Comparison of ENCODE assay signal across 18 cellular contexts in the genomic region with DNA sequence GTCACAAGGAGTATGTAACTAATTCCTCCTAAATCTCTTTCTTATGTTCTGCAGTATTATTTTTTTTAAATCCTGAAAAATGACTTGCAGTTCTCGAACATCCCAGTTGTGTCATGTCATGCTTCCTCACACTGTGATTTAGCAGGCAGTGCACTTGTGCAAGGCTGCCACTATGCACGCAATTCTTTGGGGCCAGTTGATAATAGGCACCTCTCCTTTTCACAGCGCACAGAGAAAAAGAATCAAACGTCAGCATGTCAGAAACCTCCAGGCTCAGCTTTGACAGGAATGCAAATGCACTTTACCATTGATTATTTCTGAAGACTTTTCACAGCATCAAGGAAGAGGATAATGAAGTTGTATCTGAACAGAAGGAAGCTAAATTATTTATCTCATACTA.
DNase-seq lines count a peak whose midpoint lies in the region; ATAC-seq, FAIRE-seq and TF ChIP-seq lines count a peak whose summit lies in the region.
"Had no signal": no experiment of that assay in that cellular context is flagged by ENCODE, and none has a peak within 500 bp of the region (broad histone marks: within the 10 kb centered on the region; RNA-seq: fewer than 3 reads in every experiment).

No MANE protein-coding gene starts in this region.

- H3K9me3 Mint-ChIP-seq in astrocyte (ENCODE audit: unreplicated experiment) (no peaks in the 10 kb centered on the region), neural progenitor cell (no peaks in the 10 kb centered on the region)
- H3K9me3 Mint-ChIP-seq in effector memory CD8-positive, alpha-beta T cell, result peaks cover 0 to 3% of the 10 kb centered on the region in 2 donors
- H3K9me3 Mint-ChIP-seq: CD14-positive monocyte; CD8-positive, alpha-beta T cell had no signal

- H3K4me1 ChIP-seq in astrocyte (ENCODE audit: insufficient read depth, low read length) (no peaks in the 10 kb centered on the region), neural progenitor cell (no peaks in the 10 kb centered on the region)
- H3K4me1 ChIP-seq: A549 had no signal

- FAIRE-seq in astrocyte (lab: Jason Lieb, UNC), result peak; percentile 5
- FAIRE-seq: A549, D721Med, G401.6, GM12891 had no signal

- H2AFZ ChIP-seq in astrocyte (ENCODE audit: low read depth, low read length), result no peak overlapping the region
- no peak overlapping the region for H2AFZ ChIP-seq in neural progenitor cell (replicated peaks)

- H3K4me3 ChIP-seq in astrocyte (ENCODE audit: insufficient read depth, low read depth, low read length) (no peak overlapping the region), neural progenitor cell (no peak overlapping the region)
- H3K4me3 ChIP-seq: A549 had no signal

- no peak for ATAC-seq in GM21528 (IDR thresholded peaks at IDR 0.05; ENCODE audit: low FRiP score, unreplicated experiment)
- ATAC-seq in effector memory CD8-positive, alpha-beta T cell (replicated peaks), result no peak
- ATAC-seq: A549; CD8-positive, alpha-beta T cell had no signal

- H3K9me3 ChIP-seq in astrocyte (ENCODE audit: insufficient read depth, low read depth, low read length) (no peaks in the 10 kb centered on the region), neural progenitor cell (ENCODE audit: low read depth) (no peaks in the 10 kb centered on the region)
- H3K9me3 ChIP-seq: A549 had no signal

- H4K20me1 ChIP-seq in astrocyte (ENCODE audit: insufficient read depth, low read length), result no peaks in the 10 kb centered on the region
- no peaks in the 10 kb centered on the region for H4K20me1 ChIP-seq in neural progenitor cell (ENCODE audit: low read depth)

- no peaks in the 10 kb centered on the region for H3K4me1 Mint-ChIP-seq in astrocyte (ENCODE audit: low read depth, unreplicated experiment)
- H3K4me1 Mint-ChIP-seq in neural progenitor cell, result peaks cover 27% of the 10 kb centered on the region
- no peaks in the 10 kb centered on the region for H3K4me1 Mint-ChIP-seq in effector memory CD8-positive, alpha-beta T cell (ENCODE audit: low read depth in 2 of 2)
- H3K4me1 Mint-ChIP-seq: CD14-positive monocyte had no signal

- H3K27me3 ChIP-seq in astrocyte (ENCODE audit: insufficient read depth, low read length), result no peaks in the 10 kb centered on the region
- no peaks in the 10 kb centered on the region for H3K27me3 ChIP-seq in neural progenitor cell

- H3K27me3 Mint-ChIP-seq in astrocyte (ENCODE audit: low read depth, unreplicated experiment), result no peaks in the 10 kb centered on the region
- no peaks in the 10 kb centered on the region for H3K27me3 Mint-ChIP-seq in neural progenitor cell (ENCODE audit: insufficient read depth, low read depth)
- H3K27me3 Mint-ChIP-seq in effector memory CD8-positive, alpha-beta T cell, result no peaks in the 10 kb centered on the region

- H3K36me3 Mint-ChIP-seq in astrocyte (ENCODE audit: low read depth, unreplicated experiment) (no peaks in the 10 kb centered on the region), neural progenitor cell (no peaks in the 10 kb centered on the region)
- H3K36me3 Mint-ChIP-seq in effector memory CD8-positive, alpha-beta T cell (ENCODE audit: insufficient read depth), result no peaks in the 10 kb centered on the region
- H3K36me3 Mint-ChIP-seq: CD14-positive monocyte; CD8-positive, alpha-beta T cell had no signal

- H3K27ac Mint-ChIP-seq in astrocyte (ENCODE audit: unreplicated experiment) (no peak overlapping the region), neural progenitor cell (no peak overlapping the region)
- H3K27ac Mint-ChIP-seq in effector memory CD8-positive, alpha-beta T cell, result no peak overlapping the region
- H3K27ac Mint-ChIP-seq: CD8-positive, alpha-beta T cell had no signal

- no peak for TF ChIP-seq CTCF in astrocyte (IDR thresholded peaks at IDR 0.05; ENCODE audit: insufficient read depth, low read depth, low read length)
- no peak for TF ChIP-seq CTCF in neural progenitor cell (IDR thresholded peaks at IDR 0.05)

- H3K79me2 ChIP-seq in astrocyte (ENCODE audit: insufficient read depth, low read length) (no peaks in the 10 kb centered on the region), neural progenitor cell (ENCODE audit: low read depth) (no peaks in the 10 kb centered on the region)

- no peak overlapping the region for H3K9ac ChIP-seq in astrocyte (ENCODE audit: low read length)
- H3K9ac ChIP-seq in neural progenitor cell, result no peak overlapping the region

- H3K4me3 Mint-ChIP-seq in astrocyte (ENCODE audit: unreplicated experiment) (no peak overlapping the region), neural progenitor cell (no peak overlapping the region)
- no peak overlapping the region for H3K4me3 Mint-ChIP-seq in effector memory CD8-positive, alpha-beta T cell
- H3K4me3 Mint-ChIP-seq: CD14-positive monocyte; CD8-positive, alpha-beta T cell had no signal

- H3K36me3 ChIP-seq in astrocyte (ENCODE audit: insufficient read depth, low read length) (no peaks in the 10 kb centered on the region), neural progenitor cell (no peaks in the 10 kb centered on the region)

- H3K27ac ChIP-seq in astrocyte (ENCODE audit: low read depth, low read length), result no peak overlapping the region
- H3K27ac ChIP-seq in neural progenitor cell, result no peak overlapping the region
- H3K27ac ChIP-seq: A549 had no signal

- H3K4me2 ChIP-seq in astrocyte (ENCODE audit: low read length) (no peak overlapping the region), neural progenitor cell (no peak overlapping the region)
- H3K4me2 ChIP-seq: A549 had no signal

- DNase-seq in NCI-H460 (ENCODE audit: extremely low read depth, low read depth) (peak; percentile 85), astrocyte (ENCODE audit: low read depth) (no peak), neural progenitor cell (ENCODE audit: low spot score) (peak; percentile 8)
- no peak for DNase-seq in activated CD4-positive, CD25-positive, alpha-beta regulatory T cell (lab: John Stamatoyannopoulos, UW)
- no peak for DNase-seq in effector memory CD8-positive, alpha-beta T cell
- DNase-seq: CD8-positive, alpha-beta T cell; COR-L47; DMS153; DMS79 treated with DMSO at 0.1 percent for 48 hours; EL; H7; IMR-90 had no signal

- H3F3A ChIP-seq in neural progenitor cell (ENCODE audit: low read depth), result no peaks in the 10 kb centered on the region

Comparison
In these comparisons a context has a peak if more than half of its experiments do, and no peak if none do; other contexts are left out.
1. DNase-seq: peak in NCI-H460 (single experiment) and neural progenitor cell (single experiment); none in astrocyte (single experiment), activated CD4-positive, CD25-positive, alpha-beta regulatory T cell (0 of 4) and effector memory CD8-positive, alpha-beta T cell (0 of 3).